1 cellular context compared by ENCODE assay signal in genomic region chr16:58249780-58250478, GRCh38.
TF ChIP-seq lines count a peak whose summit lies in the region.

No MANE protein-coding gene starts in this region.

TF ChIP-seq in H1, 55 proteins besides CTCF, POLR2A, EP300 and RAD21 (continued from another document):
- TF ChIP-seq KDM4A (IDR thresholded peaks at IDR 0.05; ENCODE audit: low read depth, low read length, severe bottlenecking) (peak; percentile 99), NANOG (IDR thresholded peaks at IDR 0.05; ENCODE audit: insufficient read depth, low read depth, low read length, poor library complexity, severe bottlenecking) (no peak), POU5F1 (IDR thresholded peaks at IDR 0.05; ENCODE audit: low read depth, low read length) (no peak), CHD2 (IDR thresholded peaks at IDR 0.05; ENCODE audit: low read length) (no peak), BRCA1 (IDR thresholded peaks at IDR 0.05; ENCODE audit: low read depth, low read length) (no peak), SRF (IDR thresholded peaks at IDR 0.05; ENCODE audit: low read depth, low read length) (peak; percentile 87), TEAD4 (IDR thresholded peaks at IDR 0.05; ENCODE audit: low read depth, low read length) (no peak), RFX5 (IDR thresholded peaks at IDR 0.05; ENCODE audit: borderline replicate concordance, low read depth, low read length) (no peak), CHD1 (IDR thresholded peaks at IDR 0.05; ENCODE audit: low read depth, low read length) (no peak), SIN3A (conservative IDR thresholded peaks at IDR 0.05 in 1 of 2, IDR thresholded peaks at IDR 0.05 in 1 of 2; ENCODE audit: low read depth in 1 of 2, low read length in 2 of 2) (peak; percentile 93 to 99; a peak in 3 of 4 replicates), RNF2 (IDR thresholded peaks at IDR 0.05; ENCODE audit: borderline replicate concordance, low read depth, low read length, missing control alignments, poor library complexity, severe bottlenecking) (no peak), MAX (IDR thresholded peaks at IDR 0.05) (peak; percentile 71), HDAC2 (IDR thresholded peaks at IDR 0.05; ENCODE audit: borderline replicate concordance in 1 of 2, low read depth in 2 of 2, low read length in 2 of 2) (no peak; a peak in 1 of 4 replicates), BACH1 (IDR thresholded peaks at IDR 0.05; ENCODE audit: low read length) (no peak), EGR1 (IDR thresholded peaks at IDR 0.05; ENCODE audit: borderline replicate concordance, low read depth, low read length) (no peak), ZNF274 (IDR thresholded peaks at IDR 0.05; ENCODE audit: borderline replicate concordance, extremely low read depth, low read length) (no peak), KDM1A (IDR thresholded peaks at IDR 0.05; ENCODE audit: borderline replicate concordance, low read length) (no peak), CTBP2 (IDR thresholded peaks at IDR 0.05; ENCODE audit: borderline replicate concordance, insufficient read depth, insufficient read length, low read length) (no peak), CEBPB (IDR thresholded peaks at IDR 0.05; ENCODE audit: low read depth, low read length) (no peak), POLR2AphosphoS5 (IDR thresholded peaks at IDR 0.05; ENCODE audit: low read depth, low read length) (peak; percentile 85), SP2 (IDR thresholded peaks at IDR 0.05; ENCODE audit: low read length) (no peak), TAF1 (IDR thresholded peaks at IDR 0.05; ENCODE audit: low read depth, low read length) (peak; percentile 86), GABPA (IDR thresholded peaks at IDR 0.05; ENCODE audit: borderline replicate concordance, insufficient read depth, low read length) (no peak), NRF1 (IDR thresholded peaks at IDR 0.05; ENCODE audit: low read depth, low read length) (no peak), ASH2L (IDR thresholded peaks at IDR 0.05; ENCODE audit: low read length) (peak; percentile 31), SIX5 (IDR thresholded peaks at IDR 0.05; ENCODE audit: low read depth, low read length) (0 out of 2 replicates have a peak, but pooled peaks have one; percentile 7), FOSL1 (IDR thresholded peaks at IDR 0.05; ENCODE audit: insufficient read depth, low read depth, low read length) (no peak), ATF2 (IDR thresholded peaks at IDR 0.05; ENCODE audit: low read length) (no peak), SIRT6 (IDR thresholded peaks at IDR 0.05; ENCODE audit: low read length) (no peak), SP1 (IDR thresholded peaks at IDR 0.05; ENCODE audit: low read depth, low read length) (peak; percentile 75), SP4 (IDR thresholded peaks at IDR 0.05; ENCODE audit: low read length) (peak; percentile 63; the same call in 1 of the 2 replicates), EZH2 (IDR thresholded peaks at IDR 0.05; ENCODE audit: low read depth, low read length, severe bottlenecking) (no peak), JUN (IDR thresholded peaks at IDR 0.05; ENCODE audit: low read depth, low read length) (no peak), CREB1 (IDR thresholded peaks at IDR 0.05) (peak; percentile 100), CBX5 (IDR thresholded peaks at IDR 0.05; ENCODE audit: low read depth, low read length) (no peak), KDM5A (IDR thresholded peaks at IDR 0.05; ENCODE audit: low read length) (0 out of 2 replicates have a peak, but pooled peaks have one; percentile 28), GTF2F1 (IDR thresholded peaks at IDR 0.05; ENCODE audit: borderline replicate concordance, low read depth, low read length) (no peak), RBBP5 (IDR thresholded peaks at IDR 0.05; ENCODE audit: borderline replicate concordance, low read depth, low read length) (no peak; the same call in 1 of the 2 replicates), TBP (IDR thresholded peaks at IDR 0.05; ENCODE audit: low read depth, low read length) (peak; percentile 76), CHD7 (IDR thresholded peaks at IDR 0.05; ENCODE audit: insufficient replicate concordance, low read length) (no peak), MAFK (IDR thresholded peaks at IDR 0.05; ENCODE audit: low read depth, low read length) (no peak), SAP30 (IDR thresholded peaks at IDR 0.05; ENCODE audit: insufficient read depth, insufficient replicate concordance, low read length) (no peak), E2F6 (IDR thresholded peaks at IDR 0.05) (0 out of 2 replicates have a peak, but pooled peaks have one; percentile 24), SUZ12 (IDR thresholded peaks at IDR 0.05; ENCODE audit: low read length) (no peak), ATF3 (IDR thresholded peaks at IDR 0.05; ENCODE audit: insufficient read depth, low read depth, low read length) (peak; percentile 92)
TF ChIP-seq in H1: peak in this region for 18.
